In the genomic region with DNA sequence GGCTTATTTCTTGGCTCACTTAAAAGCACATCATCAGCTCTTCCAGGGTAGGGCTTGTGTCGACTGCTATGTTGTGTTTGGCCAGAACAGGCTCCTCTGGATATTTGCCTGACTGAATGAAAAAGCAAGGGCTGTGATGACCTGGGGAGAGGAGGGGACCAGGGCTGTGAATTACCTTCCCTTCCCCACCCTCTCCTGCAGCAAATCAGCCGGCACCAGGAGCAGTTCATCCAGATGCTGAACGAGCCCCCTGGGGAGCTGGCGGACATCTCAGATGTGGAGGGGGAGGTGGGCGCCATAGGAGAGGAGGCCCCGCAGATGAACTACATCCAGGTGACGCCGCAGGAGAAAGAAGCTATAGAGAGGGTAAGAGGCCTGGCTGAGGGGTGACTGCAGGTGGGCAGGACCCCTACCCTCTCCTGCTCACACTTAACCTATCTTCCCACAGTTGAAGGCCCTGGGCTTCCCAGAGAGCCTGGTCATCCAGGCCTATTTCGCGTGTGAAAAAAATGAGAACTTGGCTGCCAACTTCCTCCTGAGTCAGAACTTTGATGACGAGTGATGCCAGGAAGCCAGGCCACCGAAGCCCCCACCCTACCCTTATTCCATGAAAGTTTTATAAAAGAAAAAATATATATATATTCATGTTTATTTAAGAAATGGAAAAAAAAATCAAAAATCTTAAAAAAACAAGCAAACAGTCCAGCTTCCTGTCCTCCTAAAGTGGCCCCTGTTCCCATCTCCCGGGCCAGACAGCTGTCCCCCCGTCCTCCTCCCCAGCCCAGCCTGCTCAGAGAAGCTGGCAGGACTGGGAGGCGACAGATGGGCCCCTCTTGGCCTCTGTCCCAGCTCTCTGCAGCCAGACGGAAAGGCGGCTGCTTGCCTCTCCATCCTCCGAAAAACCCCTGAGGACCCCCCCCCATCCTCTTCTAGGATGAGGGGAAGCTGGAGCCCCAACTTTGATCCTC, we compare ENCODE assay signal across 8 cellular contexts.
DNase-seq lines count a peak whose midpoint lies in the region; TF ChIP-seq lines count a peak whose summit lies in the region.

No MANE protein-coding gene starts in this region.

- H3K9ac ChIP-seq in HUES48 (ENCODE audit: low read depth, low read length): no peak overlapping the region; the same call in 1 of the 2 replicates

- peaks cover 70% of the 10 kb centered on the region for H3K36me3 ChIP-seq in HUES48 (ENCODE audit: control insufficient read depth, insufficient read depth, low read length)

- H3K27me3 ChIP-seq in HUES48 (ENCODE audit: control insufficient read depth, insufficient read depth, low read length): no peaks in the 10 kb centered on the region

- DNase-seq in AG08396 (ENCODE audit: low spot score): peak; percentile 83
- peak; percentile 70 for DNase-seq in astrocyte of the cerebellum (ENCODE audit: low read depth)
- peak; percentile 42 for DNase-seq in kidney tubule cell (ENCODE audit: low spot score)
- no peak for DNase-seq in GM19240 (ENCODE audit: insufficient read length, low spot score)
- DNase-seq in DMS53 treated with DMSO at 0.1 percent for 48 hours (lab: John Stamatoyannopoulos, UW; ENCODE audit: unreplicated experiment): no peak
- DNase-seq in NCI-H1930 (lab: John Stamatoyannopoulos, UW): no peak
- no peak for DNase-seq in activated effector memory CD4-positive, alpha-beta T cell treated with anti-CD3 and anti-CD28 coated beads, Interleukin-2, amount 50 U/mL, for 16 hours

- H3K4me1 ChIP-seq in HUES48 (ENCODE audit: control insufficient read depth, insufficient read depth, low read length): peaks cover 15% of the 10 kb centered on the region

- H3K27ac ChIP-seq in HUES48 (ENCODE audit: low read depth, low read length): peak overlapping the region; percentile 47

- no peak for TF ChIP-seq CTCF in astrocyte of the cerebellum (IDR thresholded peaks at IDR 0.05; ENCODE audit: low read depth, low read length, missing control alignments)

- H3K9me3 ChIP-seq in HUES48 (ENCODE audit: control insufficient read depth, insufficient read depth, low read length): no peaks in the 10 kb centered on the region

- in situ Hi-C loops in astrocyte of the cerebellum (cut with HindIII; ENCODE audit: low sequenced_read_pairs): no loop called here

- no peak overlapping the region for H3K4me3 ChIP-seq in HUES48 (ENCODE audit: low read depth, low read length)
- no peak overlapping the region for H3K4me3 ChIP-seq in astrocyte of the cerebellum (ENCODE audit: low read depth, low read length)

Comparison
In these comparisons a context has a peak if more than half of its experiments do, and no peak if none do; other contexts are left out.
1. DNase-seq: peak in AG08396 (single experiment), astrocyte of the cerebellum (single experiment) and kidney tubule cell (single experiment); none in GM19240 (single experiment), DMS53 treated with DMSO at 0.1 percent for 48 hours (single experiment), NCI-H1930 (0 of 2) and activated effector memory CD4-positive, alpha-beta T cell treated with anti-CD3 and anti-CD28 coated beads, Interleukin-2, amount 50 U/mL, for 16 hours (single experiment).